1 cellular context compared by ENCODE assay signal in genomic region chr6:143449082-143449481, GRCh38.
TF ChIP-seq lines count a peak whose summit lies in the region.

No MANE protein-coding gene starts in this region.

TF ChIP-seq in GM12878, 131 proteins besides CTCF, POLR2A, EP300 and RAD21:
- no peak for TF ChIP-seq USF1 (IDR thresholded peaks at IDR 0.05; ENCODE audit: borderline replicate concordance, extremely low read length, insufficient read depth, low read depth, low read length)
- TF ChIP-seq CBX5 (IDR thresholded peaks at IDR 0.05; ENCODE audit: low read depth) = no peak
